In the genomic region with DNA sequence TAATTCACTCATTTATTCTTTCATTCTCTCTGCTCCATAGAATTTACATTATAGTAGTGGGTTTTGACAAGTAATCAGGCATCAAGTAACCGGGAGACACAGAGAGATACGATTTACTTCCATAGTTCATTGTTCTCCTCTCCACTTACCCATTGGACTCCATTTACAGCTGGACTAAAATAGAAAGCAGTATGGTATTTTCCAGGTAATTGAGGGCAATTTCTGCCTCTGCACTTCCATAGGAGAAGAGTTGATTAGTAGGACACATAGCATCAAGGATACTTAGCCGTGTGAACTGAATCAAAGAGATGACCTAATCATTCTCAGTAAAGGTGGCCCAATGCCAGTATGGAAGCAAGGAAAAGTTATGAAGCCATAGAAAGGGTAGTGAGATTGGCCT, we compare ENCODE assay signal across 13 cellular contexts.
DNase-seq lines count a peak whose midpoint lies in the region; ATAC-seq and TF ChIP-seq lines count a peak whose summit lies in the region.
"Had no signal": no experiment of that assay in that cellular context is flagged by ENCODE, and none has a peak within 500 bp of the region (broad histone marks: within the 10 kb centered on the region; RNA-seq: fewer than 3 reads in every experiment).

No MANE protein-coding gene starts in this region.

- H3K79me2 ChIP-seq in neural cell (replicated peaks; ENCODE audit: insufficient read depth, low read length): peaks cover 3% of the 10 kb centered on the region

- H3K9ac ChIP-seq in neural cell (ENCODE audit: low read length): peak overlapping the region; percentile 33

- peak overlapping the region; percentile 11 to 91 (median 83) for H3K27ac Mint-ChIP-seq in brain
- H3K27ac Mint-ChIP-seq: B cell; CD4-positive, alpha-beta T cell; GM23338 had no signal

- peaks cover 66% of the 10 kb centered on the region for H3K4me1 Mint-ChIP-seq in brain
- H3K4me1 Mint-ChIP-seq: B cell had no signal

- intact Hi-C loops in left lung (cut with DNase I): no loop called here

- no peaks in the 10 kb centered on the region for H3K36me3 Mint-ChIP-seq in brain

- DNase-seq in G401 (ENCODE audit: low spot score) (peak; percentile 6), NCI-H446 treated with DMSO at 0.1 percent for 48 hours (lab: John Stamatoyannopoulos, UW) (peak; percentile 47), left lung (no peak), NCI-H2029 treated with DMSO at 0.1 percent for 48 hours (lab: John Stamatoyannopoulos, UW) (no peak)
- DNase-seq: CD4-positive, alpha-beta T cell; DND-41; GF-D8; H7 had no signal

- H3K4me1 ChIP-seq in left lung: no peaks in the 10 kb centered on the region

- H3K9me3 ChIP-seq in neural cell (ENCODE audit: low read length) (no peaks in the 10 kb centered on the region), left lung (no peaks in the 10 kb centered on the region)

- TF ChIP-seq EP300 in neural cell (conservative IDR thresholded peaks at IDR 0.05; ENCODE audit: poor library complexity, severe bottlenecking): no peak

- H3K27me3 ChIP-seq in neural cell (ENCODE audit: insufficient read depth, low read depth, low read length) (no peaks in the 10 kb centered on the region), left lung (no peaks in the 10 kb centered on the region)

- no peak overlapping the region for H3K4me2 ChIP-seq in neural cell (ENCODE audit: low read length)
- H3K4me2 ChIP-seq: GM23338 had no signal

- H3K9me3 Mint-ChIP-seq in brain: peaks cover 0 to 3% (median 0%) of the 10 kb centered on the region in 5 experiments
- H3K9me3 Mint-ChIP-seq: CD4-positive, alpha-beta T cell; GM23338 had no signal

- peak overlapping the region; percentile 9 for H3K4me3 ChIP-seq in neural cell (ENCODE audit: low read length)
- H3K4me3 ChIP-seq in left lung: no peak overlapping the region
- H3K4me3 ChIP-seq: GM23338 had no signal

- H4K20me1 ChIP-seq in neural cell (ENCODE audit: insufficient read depth): no peaks in the 10 kb centered on the region

- H3K4me3 Mint-ChIP-seq in brain: peak overlapping the region in 4 of 5 experiments; percentile 10 to 46 (median 41)
- H3K4me3 Mint-ChIP-seq: B cell; CD4-positive, alpha-beta T cell; GM23338 had no signal

- no peak for TF ChIP-seq RAD21 in neural cell (conservative IDR thresholded peaks at IDR 0.05)

- H2AFZ ChIP-seq in neural cell (ENCODE audit: low read depth, low read length): no peak overlapping the region
- H2AFZ ChIP-seq: GM23338 had no signal

- no peak for ATAC-seq in HG02973 (IDR thresholded peaks at IDR 0.05; ENCODE audit: unreplicated experiment)
- no peak for ATAC-seq in left lung

- TF ChIP-seq CTCF in brain (conservative IDR thresholded peaks at IDR 0.05): no peak
- no peak for TF ChIP-seq CTCF in neural cell (IDR thresholded peaks at IDR 0.05; ENCODE audit: poor library complexity, severe bottlenecking)
- TF ChIP-seq CTCF in left lung (IDR thresholded peaks at IDR 0.05): no peak

- H3K27ac ChIP-seq in neural cell (ENCODE audit: low read length): peak overlapping the region; percentile 72
- H3K27ac ChIP-seq in left lung: no peak overlapping the region

- in situ Hi-C loops in G401 (cut with HindIII; ENCODE audit: low sequenced_read_pairs): no loop called here

- no peaks in the 10 kb centered on the region for H3K27me3 Mint-ChIP-seq in brain

- peaks cover 3% of the 10 kb centered on the region for H3F3A ChIP-seq in neural cell (ENCODE audit: insufficient read depth, low read length, poor library complexity, severe bottlenecking)

- no peaks in the 10 kb centered on the region for H3K36me3 ChIP-seq in neural cell (ENCODE audit: insufficient read depth, low read length)
- no peaks in the 10 kb centered on the region for H3K36me3 ChIP-seq in left lung

- no peaks in the 10 kb centered on the region for H3K9me2 ChIP-seq in neural cell (ENCODE audit: insufficient read depth, low read length)

TF ChIP-seq in neural cell, 6 proteins besides CTCF, POLR2A, EP300 and RAD21:
- no peak for TF ChIP-seq MXI1 (conservative IDR thresholded peaks at IDR 0.05; ENCODE audit: poor library complexity, severe bottlenecking)
- TF ChIP-seq EZH2 (IDR thresholded peaks at IDR 0.05; ENCODE audit: borderline replicate concordance, insufficient read depth, low read length, poor library complexity, severe bottlenecking): no peak
- TF ChIP-seq SMC3 (conservative IDR thresholded peaks at IDR 0.05; ENCODE audit: poor library complexity): no peak
- TF ChIP-seq, protein P1, sequence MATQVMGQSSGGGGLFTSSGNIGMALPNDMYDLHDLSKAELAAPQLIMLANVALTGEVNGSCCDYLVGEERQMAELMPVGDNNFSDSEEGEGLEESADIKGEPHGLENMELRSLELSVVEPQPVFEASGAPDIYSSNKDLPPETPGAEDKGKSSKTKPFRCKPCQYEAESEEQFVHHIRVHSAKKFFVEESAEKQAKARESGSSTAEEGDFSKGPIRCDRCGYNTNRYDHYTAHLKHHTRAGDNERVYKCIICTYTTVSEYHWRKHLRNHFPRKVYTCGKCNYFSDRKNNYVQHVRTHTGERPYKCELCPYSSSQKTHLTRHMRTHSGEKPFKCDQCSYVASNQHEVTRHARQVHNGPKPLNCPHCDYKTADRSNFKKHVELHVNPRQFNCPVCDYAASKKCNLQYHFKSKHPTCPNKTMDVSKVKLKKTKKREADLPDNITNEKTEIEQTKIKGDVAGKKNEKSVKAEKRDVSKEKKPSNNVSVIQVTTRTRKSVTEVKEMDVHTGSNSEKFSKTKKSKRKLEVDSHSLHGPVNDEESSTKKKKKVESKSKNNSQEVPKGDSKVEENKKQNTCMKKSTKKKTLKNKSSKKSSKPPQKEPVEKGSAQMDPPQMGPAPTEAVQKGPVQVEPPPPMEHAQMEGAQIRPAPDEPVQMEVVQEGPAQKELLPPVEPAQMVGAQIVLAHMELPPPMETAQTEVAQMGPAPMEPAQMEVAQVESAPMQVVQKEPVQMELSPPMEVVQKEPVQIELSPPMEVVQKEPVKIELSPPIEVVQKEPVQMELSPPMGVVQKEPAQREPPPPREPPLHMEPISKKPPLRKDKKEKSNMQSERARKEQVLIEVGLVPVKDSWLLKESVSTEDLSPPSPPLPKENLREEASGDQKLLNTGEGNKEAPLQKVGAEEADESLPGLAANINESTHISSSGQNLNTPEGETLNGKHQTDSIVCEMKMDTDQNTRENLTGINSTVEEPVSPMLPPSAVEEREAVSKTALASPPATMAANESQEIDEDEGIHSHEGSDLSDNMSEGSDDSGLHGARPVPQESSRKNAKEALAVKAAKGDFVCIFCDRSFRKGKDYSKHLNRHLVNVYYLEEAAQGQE (IDR thresholded peaks at IDR 0.05; ENCODE audit: borderline replicate concordance): peak; percentile 78
- TF ChIP-seq TAF1 (IDR thresholded peaks at IDR 0.05; ENCODE audit: low read depth): no peak
- TF ChIP-seq POLR2AphosphoS5 (IDR thresholded peaks at IDR 0.05): peak; percentile 83

Comparison
In these comparisons a context has a peak if more than half of its experiments do, and no peak if none do; other contexts are left out.
1. DNase-seq: peak in G401 (single experiment) and NCI-H446 treated with DMSO at 0.1 percent for 48 hours (single experiment); none in left lung (0 of 2) and NCI-H2029 treated with DMSO at 0.1 percent for 48 hours (single experiment).